ENCODE assay signal across 2 cellular contexts in genomic region chr19:48290341-48290922, GRCh38.
TF ChIP-seq lines count a peak whose summit lies in the region.

No MANE protein-coding gene starts in this region.

TF ChIP-seq in HEK293T, 16 proteins besides CTCF, POLR2A, EP300 and RAD21:
- no peak for TF ChIP-seq HDGF (IDR thresholded peaks at IDR 0.05; ENCODE audit: borderline replicate concordance)
- TF ChIP-seq TARDBP (IDR thresholded peaks at IDR 0.05) = no peak
- TF ChIP-seq NFRKB (IDR thresholded peaks at IDR 0.05) = no peak
- no peak for TF ChIP-seq LEF1 (IDR thresholded peaks at IDR 0.05; ENCODE audit: borderline replicate concordance)
- no peak for TF ChIP-seq CTBP1 (IDR thresholded peaks at IDR 0.05; ENCODE audit: borderline replicate concordance)
- TF ChIP-seq PKNOX1 (IDR thresholded peaks at IDR 0.05) = no peak

TF ChIP-seq in K562, 482 proteins besides CTCF, POLR2A, EP300 and RAD21:
- peak; percentile 80 for TF ChIP-seq JUND (IDR thresholded peaks at IDR 0.05; ENCODE audit: borderline replicate concordance, low read depth, low read length)
- peak; percentile 78; the same call in 1 of the 3 replicates for TF ChIP-seq JUND (tag; IDR thresholded peaks at IDR 0.05; ENCODE audit: borderline replicate concordance, low read depth, low read length)
- peak; percentile 46; the same call in 1 of the 2 replicates for TF ChIP-seq ZBTB7A (IDR thresholded peaks at IDR 0.05; ENCODE audit: borderline replicate concordance, control insufficient read depth, low read depth, low read length)
- peak; percentile 73 for TF ChIP-seq FOSL1 (tag; conservative IDR thresholded peaks at IDR 0.05)
- TF ChIP-seq ATF3 (IDR thresholded peaks at IDR 0.05) = peak; percentile 54; the same call in 1 of the 2 replicates
- no peak for TF ChIP-seq ATF3 (CRISPR knock-in tag; conservative IDR thresholded peaks at IDR 0.05)
- peak; percentile 44; the same call in 1 of the 2 replicates for TF ChIP-seq VEZF1 (CRISPR knock-in tag; IDR thresholded peaks at IDR 0.05)
- no peak for TF ChIP-seq RBM34 (IDR thresholded peaks at IDR 0.05; ENCODE audit: borderline replicate concordance, insufficient read depth, low read length)
- TF ChIP-seq ZBTB1 (CRISPR knock-in tag; IDR thresholded peaks at IDR 0.05; ENCODE audit: borderline replicate concordance, low read depth) = no peak
- peak; percentile 42; the same call in 1 of the 2 replicates for TF ChIP-seq JUN (IDR thresholded peaks at IDR 0.05; ENCODE audit: borderline replicate concordance, low read depth, low read length)
- no peak for TF ChIP-seq JUN (CRISPR knock-in tag; IDR thresholded peaks at IDR 0.05; ENCODE audit: borderline replicate concordance)
